Comparison of ENCODE assay signal across 8 cellular contexts in the genomic region with DNA sequence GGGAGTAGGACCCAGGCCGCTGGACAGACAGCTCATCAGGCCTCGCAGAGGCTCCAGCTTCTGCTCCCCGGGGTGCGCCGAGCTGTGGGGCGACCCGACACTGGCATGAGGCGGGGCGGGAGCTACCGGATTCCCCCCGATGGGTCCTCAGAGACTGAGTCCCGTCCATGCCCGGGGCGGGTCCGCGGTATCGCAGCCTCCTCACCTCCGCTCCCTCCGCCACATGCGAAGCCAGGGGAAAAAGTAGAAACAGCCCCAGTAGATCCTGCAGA. TPM values are rescaled to one million over a fixed set of nuclear protein-coding genes. Genes with fewer than 3 reads are reported as not detected.
DNase-seq lines count a peak whose midpoint lies in the region; ATAC-seq, FAIRE-seq and TF ChIP-seq lines count a peak whose summit lies in the region.

No MANE protein-coding gene starts in this region.

- CTCF ChIA-PET in activated B cell treated with CpG ODN at 0.5 μM for 24 hours (lab: Charles Lee), result interaction anchor here (1.0 to 3.9 kb wide), 5 partner anchors 18 to 53 kb away, joined by 3 to 14 read pairs (median 5); partner anchors contain the start of genes GALT and RPP25L

- H3K4me3 Mint-ChIP-seq in CD14-positive monocyte (peak overlapping the region; percentile 82 to 91), activated B cell treated with CpG ODN at 0.5 μM for 24 hours (peak overlapping the region; percentile 88)

- H4K20me1 ChIP-seq in keratinocyte (ENCODE audit: control insufficient read depth, extremely low read depth, insufficient read depth, low read length), result peaks cover 2% of the 10 kb centered on the region

- H3K4me1 ChIP-seq in keratinocyte (ENCODE audit: control insufficient read depth, extremely low read depth, insufficient read depth, low read length) (peaks cover 47% of the 10 kb centered on the region), tibial artery (peaks cover 0 to 31% (median 18%) of the 10 kb centered on the region in 4 donors)

- ATAC-seq in activated B cell treated with CpG ODN at 0.5 μM for 24 hours (ENCODE audit: low read depth) (peak; percentile 12), omental fat pad (ENCODE audit: low FRiP score) (no peak)

- intact Hi-C loops in CD14-positive monocyte (cut with micrococcal nuclease) (loop anchor here (10.0 kb wide), 2 partner anchors 320 to 450 kb away; partner anchors contain the start of genes ATOSB (in 1 of the 2) and DNAJB5 (in 1 of the 2)), activated B cell treated with CpG ODN at 0.5 μM for 24 hours (cut with micrococcal nuclease) (loop anchor here (1.0 to 10.0 kb wide), 9 partner anchors 19 to 1070 kb away; partner anchors contain the start of genes CREB3, DCTN3, DNAI1 and FAM219A), tibial artery (cut with DNase I; ENCODE audit: low total_unique reads) (no loop called here)

- peak overlapping the region; percentile 93 for H3K4me2 ChIP-seq in keratinocyte (ENCODE audit: control insufficient read depth, extremely low read depth, insufficient read depth, low read depth, low read length)

- peak overlapping the region; percentile 69 for H3K4me3 ChIP-seq in H7 (ENCODE audit: insufficient read depth, low read depth, low read length)
- peak overlapping the region; percentile 68 to 77 (median 73) for H3K4me3 ChIP-seq in keratinocyte (ENCODE audit: control insufficient read depth in 2 of 3, extremely low read depth in 1 of 3, insufficient read depth in 2 of 3, low read depth in 1 of 3, low read length in 3 of 3)
- H3K4me3 ChIP-seq in tibial artery, result peak overlapping the region; percentile 67 to 85

- H3K36me3 Mint-ChIP-seq in CD14-positive monocyte, result peaks cover 20 to 26% of the 10 kb centered on the region in 2 donors
- H3K36me3 Mint-ChIP-seq in activated B cell treated with CpG ODN at 0.5 μM for 24 hours (ENCODE audit: low read depth), result peaks cover 4% of the 10 kb centered on the region

- FAIRE-seq in keratinocyte (lab: Jason Lieb, UNC) (no peak), urothelium cell line (lab: Jason Lieb, UNC) (no peak)

- DNase-seq in CD14-positive monocyte (ENCODE audit: low spot score) (no peak), H7 (no peak), activated B cell treated with CpG ODN at 0.5 μM for 24 hours (no peak), keratinocyte (ENCODE audit: low read depth, low spot score) (no peak), tibial artery (no peak), NCI-H2227 treated with DMSO at 0.1 percent for 48 hours (lab: John Stamatoyannopoulos, UW) (no peak), urothelium cell line (ENCODE audit: low spot score) (no peak), omental fat pad (ENCODE audit: low spot score) (no peak)

- H3K27ac ChIP-seq in keratinocyte (ENCODE audit: control insufficient read depth, insufficient read depth, low read length) (peak overlapping the region; percentile 86), tibial artery (peak overlapping the region; percentile 96 to 98)

- peaks cover 0 to 3% (median 3%) of the 10 kb centered on the region in 3 donors for H3K27me3 Mint-ChIP-seq in CD14-positive monocyte (ENCODE audit: low read depth in 3 of 3)
- H3K27me3 Mint-ChIP-seq in activated B cell treated with CpG ODN at 0.5 μM for 24 hours, result no peaks in the 10 kb centered on the region

- peak overlapping the region; percentile 75 for H3K9ac ChIP-seq in keratinocyte (ENCODE audit: control insufficient read depth, extremely low read depth, insufficient read depth, low read length)

- POLR2A ChIA-PET in activated B cell treated with CpG ODN at 0.5 μM for 24 hours (lab: Charles Lee), result interaction anchor here (0.5 to 2.2 kb wide), 11 partner anchors 9 to 987 kb away, joined by 3 to 19 read pairs (median 4); partner anchors contain the start of genes DNAI1, FAM219A, GALT and IL11RA

- peaks cover 8 to 17% (median 12%) of the 10 kb centered on the region in 7 donors for H3K9me3 Mint-ChIP-seq in CD14-positive monocyte
- peaks cover 9% of the 10 kb centered on the region for H3K9me3 Mint-ChIP-seq in activated B cell treated with CpG ODN at 0.5 μM for 24 hours

- H3K9me3 ChIP-seq in keratinocyte (ENCODE audit: control insufficient read depth, low read depth, low read length), result no peaks in the 10 kb centered on the region
- H3K9me3 ChIP-seq in tibial artery, result no peaks in the 10 kb centered on the region

- H3K79me2 ChIP-seq in keratinocyte (ENCODE audit: control insufficient read depth, insufficient read depth, low read length), result peaks cover 29% of the 10 kb centered on the region

- TF ChIP-seq CTCF in CD14-positive monocyte (IDR thresholded peaks at IDR 0.05) (no peak), activated B cell treated with CpG ODN at 0.5 μM for 24 hours (IDR thresholded peaks at IDR 0.05) (no peak), keratinocyte (optimal IDR thresholded peaks at IDR 0.05 in 1 of 3, IDR thresholded peaks at IDR 0.05 in 1 of 3, conservative IDR thresholded peaks at IDR 0.05 in 1 of 3; ENCODE audit: extremely low read depth in 1 of 3, insufficient read depth in 2 of 3, low read length in 3 of 3) (no peak), tibial artery (IDR thresholded peaks at IDR 0.05) (no peak), omental fat pad (IDR thresholded peaks at IDR 0.05) (no peak)

- H3K36me3 ChIP-seq in H7 (replicated peaks; ENCODE audit: control insufficient read depth, insufficient read depth, low read length), result peaks cover 2% of the 10 kb centered on the region; the same call in 1 of the 2 replicates
- peaks cover 0 to 11% of the 10 kb centered on the region in 2 experiments for H3K36me3 ChIP-seq in keratinocyte (ENCODE audit: control insufficient read depth in 2 of 2, extremely low read depth in 1 of 2, insufficient read depth in 2 of 2, low read length in 2 of 2)
- peaks cover 11 to 53% (median 23%) of the 10 kb centered on the region in 3 donors for H3K36me3 ChIP-seq in tibial artery

- H3K9me1 ChIP-seq in keratinocyte (ENCODE audit: control insufficient read depth, extremely low read depth, insufficient read depth, low read length), result peaks cover 5% of the 10 kb centered on the region

- peaks cover 26% of the 10 kb centered on the region for H3K4me1 Mint-ChIP-seq in CD14-positive monocyte
- H3K4me1 Mint-ChIP-seq in activated B cell treated with CpG ODN at 0.5 μM for 24 hours, result peaks cover 11% of the 10 kb centered on the region

- no peaks in the 10 kb centered on the region for H3K27me3 ChIP-seq in H7 (ENCODE audit: control insufficient read depth, insufficient read depth, low read length)
- no peaks in the 10 kb centered on the region for H3K27me3 ChIP-seq in keratinocyte (ENCODE audit: control insufficient read depth, extremely low read depth, insufficient read depth, low read length)
- no peaks in the 10 kb centered on the region for H3K27me3 ChIP-seq in tibial artery

- H3K27ac Mint-ChIP-seq in CD14-positive monocyte, result peak overlapping the region in 5 of 7 donors; percentile 86 to 99 (median 93)
- H3K27ac Mint-ChIP-seq in activated B cell treated with CpG ODN at 0.5 μM for 24 hours, result no peak overlapping the region

- dilution Hi-C loops in keratinocyte (cut with MboI; ENCODE audit: extremely low pct_ligation_motif_present, low sequenced_read_pairs), result no loop called here

- H2AFZ ChIP-seq in keratinocyte (ENCODE audit: control insufficient read depth, low read length), result peak overlapping the region; percentile 64

RNA-seq across cellular contexts. Expression of gene CCL27, which starts 2.6 kb away (rescaled TPM):
- polyA plus RNA-seq in CD14-positive monocyte (not detected), keratinocyte (0.46 to 1.1 TPM (median 1.1 TPM) in 3 replicates)
- total RNA-seq in H7 (2014; rRNA removed; shearing (Covaris generic)), result 0.10 and 0.41 TPM in 2 replicates
- total RNA-seq in activated B cell treated with CpG ODN at 0.5 μM for 24 hours (not detected in 2 replicates), omental fat pad (not detected)
- not detected for polyA plus RNA-seq in keratinocyte (2011; ENCODE audit: low read depth)
- 1.5 and 1.9 TPM in 2 replicates for polyA plus RNA-seq in keratinocyte (2011; cell fraction: cytosol; rRNA removed)
- 0.60 and 0.89 TPM in 2 replicates for polyA plus RNA-seq in keratinocyte (2011; cell fraction: nucleus; rRNA removed)
- polyA plus RNA-seq in keratinocyte (2012; ENCODE audit: low replicate concordance), result 1.1 and 2.4 TPM in 2 replicates
- polyA minus RNA-seq in keratinocyte, result 0.96 to 6.9 TPM (median 2.8 TPM) in 3 replicates
- polyA minus RNA-seq in keratinocyte (2011; cell fraction: cytosol; rRNA and poly(A)+ RNA removed), result not detected
- not detected in 2 replicates for polyA minus RNA-seq in keratinocyte (2011; cell fraction: nucleus; rRNA and poly(A)+ RNA removed)

RNA-seq across cellular contexts. Expression of gene IL11RA, which starts 13.1 kb away (rescaled TPM):
- 1 to 10 TPM; 2.8 to 4.1 TPM for polyA plus RNA-seq in CD14-positive monocyte
- total RNA-seq in H7 (2014; rRNA removed; shearing (Covaris generic)), result 7.3 and 9.8 TPM in 2 replicates
- 11.2 and 18.8 TPM in 2 replicates for total RNA-seq in activated B cell treated with CpG ODN at 0.5 μM for 24 hours
- polyA plus RNA-seq in keratinocyte, result 1.7 to 7.6 TPM (median 3.1 TPM) in 3 replicates
- 1.1 TPM for polyA plus RNA-seq in keratinocyte (2011; ENCODE audit: low read depth)
- polyA plus RNA-seq in keratinocyte (2011; cell fraction: cytosol; rRNA removed), result 0.67 and 0.83 TPM in 2 replicates
- polyA plus RNA-seq in keratinocyte (2011; cell fraction: nucleus; rRNA removed), result 23.1 and 31.3 TPM in 2 replicates
- polyA plus RNA-seq in keratinocyte (2012; ENCODE audit: low replicate concordance), result 2.3 and 3.5 TPM in 2 replicates
- 1.5 to 5.0 TPM (median 2.5 TPM) in 3 replicates for polyA minus RNA-seq in keratinocyte
- 1.5 TPM for polyA minus RNA-seq in keratinocyte (2011; cell fraction: cytosol; rRNA and poly(A)+ RNA removed)
- 5.7 and 6.4 TPM in 2 replicates for polyA minus RNA-seq in keratinocyte (2011; cell fraction: nucleus; rRNA and poly(A)+ RNA removed)
- total RNA-seq in omental fat pad, result 10 to 100 TPM; 13.3 to 49.3 (median 23.1) TPM

RNA-seq across cellular contexts. Expression of gene GALT, which starts 18.6 kb away (rescaled TPM):
- 10 to 100 TPM; 25.6 to 26.9 TPM for polyA plus RNA-seq in CD14-positive monocyte
- total RNA-seq in H7 (2014; rRNA removed; shearing (Covaris generic)), result 33.5 and 42.0 TPM in 2 replicates
- total RNA-seq in activated B cell treated with CpG ODN at 0.5 μM for 24 hours, result 55.9 and 62.5 TPM in 2 replicates
- polyA plus RNA-seq in keratinocyte, result 30.8 to 52.7 TPM (median 41.8 TPM) in 3 replicates
- polyA plus RNA-seq in keratinocyte (2011; ENCODE audit: low read depth), result 4.7 TPM
- 17.6 and 23.9 TPM in 2 replicates for polyA plus RNA-seq in keratinocyte (2011; cell fraction: cytosol; rRNA removed)
- 174 and 195 TPM in 2 replicates for polyA plus RNA-seq in keratinocyte (2011; cell fraction: nucleus; rRNA removed)
- polyA plus RNA-seq in keratinocyte (2012; ENCODE audit: low replicate concordance), result 15.6 and 33.6 TPM in 2 replicates
- 18.9 to 68.5 TPM (median 28.9 TPM) in 3 replicates for polyA minus RNA-seq in keratinocyte
- polyA minus RNA-seq in keratinocyte (2011; cell fraction: cytosol; rRNA and poly(A)+ RNA removed), result 8.1 TPM
- 24.6 and 25.3 TPM in 2 replicates for polyA minus RNA-seq in keratinocyte (2011; cell fraction: nucleus; rRNA and poly(A)+ RNA removed)
- 10 to 100 TPM; 17.2 to 53.3 (median 32.7) TPM for total RNA-seq in omental fat pad

RNA-seq across cellular contexts. Expression of gene CCL19, which starts 26.0 kb away (rescaled TPM):
- polyA plus RNA-seq in CD14-positive monocyte (not detected), keratinocyte (not detected in 3 replicates)
- total RNA-seq in H7 (2014; rRNA removed; shearing (Covaris generic)), result not detected in 2 replicates
- total RNA-seq in activated B cell treated with CpG ODN at 0.5 μM for 24 hours (not detected in 2 replicates), omental fat pad (not detected)
- not detected for polyA plus RNA-seq in keratinocyte (2011; ENCODE audit: low read depth)
- not detected in 2 replicates for polyA plus RNA-seq in keratinocyte (2011; cell fraction: cytosol; rRNA removed)
- not detected in 2 replicates for polyA plus RNA-seq in keratinocyte (2011; cell fraction: nucleus; rRNA removed)
- polyA plus RNA-seq in keratinocyte (2012; ENCODE audit: low replicate concordance), result not detected in 2 replicates
- not detected in 3 replicates for polyA minus RNA-seq in keratinocyte
- not detected for polyA minus RNA-seq in keratinocyte (2011; cell fraction: cytosol; rRNA and poly(A)+ RNA removed)
- not detected in 2 replicates for polyA minus RNA-seq in keratinocyte (2011; cell fraction: nucleus; rRNA and poly(A)+ RNA removed)

RNA-seq across cellular contexts. Expression of gene SIGMAR1, which starts 27.5 kb away (rescaled TPM):
- polyA plus RNA-seq in CD14-positive monocyte (10 to 100 TPM; 49.5 to 59.6 TPM), keratinocyte (60.1 to 110 TPM (median 74.9 TPM) in 3 replicates)
- total RNA-seq in H7 (2014; rRNA removed; shearing (Covaris generic)), result 117 and 138 TPM in 2 replicates
- total RNA-seq in activated B cell treated with CpG ODN at 0.5 μM for 24 hours (27.2 TPM in 2 replicates), omental fat pad (10 to 100 TPM; 72.9 to 88.6 (median 73.2) TPM)
- 11.0 TPM for polyA plus RNA-seq in keratinocyte (2011; ENCODE audit: low read depth)
- polyA plus RNA-seq in keratinocyte (2011; cell fraction: cytosol; rRNA removed), result 103 and 134 TPM in 2 replicates
- polyA plus RNA-seq in keratinocyte (2011; cell fraction: nucleus; rRNA removed), result 83.6 and 107 TPM in 2 replicates
- polyA plus RNA-seq in keratinocyte (2012; ENCODE audit: low replicate concordance), result 76.0 and 140 TPM in 2 replicates
- 49.1 to 180 TPM (median 68.5 TPM) in 3 replicates for polyA minus RNA-seq in keratinocyte
- 83.6 TPM for polyA minus RNA-seq in keratinocyte (2011; cell fraction: cytosol; rRNA and poly(A)+ RNA removed)
- polyA minus RNA-seq in keratinocyte (2011; cell fraction: nucleus; rRNA and poly(A)+ RNA removed), result 42.2 and 45.8 TPM in 2 replicates
